In genomic region chr3:48419597-48419996, GRCh38 we compare ENCODE assay signal across 33 cellular contexts. TPM values are rescaled to one million over a fixed set of nuclear protein-coding genes. Genes with fewer than 3 reads are reported as not detected.
"Had no signal": no experiment of that assay in that cellular context is flagged by ENCODE, and none has a peak within 500 bp of the region (broad histone marks: within the 10 kb centered on the region; RNA-seq: fewer than 3 reads in every experiment).

No MANE protein-coding gene starts in this region.

- FAIRE-seq: small intestine had no signal

- H3K27me3 ChIP-seq: heart right ventricle, hepatocyte, neutrophil, sigmoid colon, testis, thyroid gland, transverse colon, upper lobe of left lung, vagina had no signal

- H3K4me3 ChIP-seq: heart right ventricle, hepatocyte, lower lobe of right lung, psoas muscle, sigmoid colon, testis, thyroid gland, transverse colon, upper lobe of left lung, vagina had no signal

- H3K4me2 ChIP-seq: hepatocyte had no signal

- H3K27ac ChIP-seq: heart right ventricle, hepatocyte, lower lobe of right lung, neutrophil, parathyroid adenoma, psoas muscle, sigmoid colon, testis, thyroid gland, transverse colon, upper lobe of left lung, vagina had no signal

- H3K9me3 ChIP-seq: heart right ventricle, lower lobe of right lung, neutrophil, psoas muscle, sigmoid colon, testis, thyroid gland, transverse colon, upper lobe of left lung, vagina had no signal

- H3K36me3 ChIP-seq: neutrophil had no signal

- H3K79me2 ChIP-seq: parathyroid adenoma had no signal

- ATAC-seq: heart right ventricle; left cardiac atrium; left lobe of liver; lower lobe of right lung; naive thymus-derived CD8-positive, alpha-beta T cell; psoas muscle; stimulated activated memory B cell treated with anti-CD40 and anti-IgM and Interleukin-4, amounts not matched to agents 10 μg/mL and 1 μg/mL and 100 μg/mL, for 72 hours; stimulated activated naive CD8-positive, alpha-beta T cell treated with anti-CD3 and anti-CD28 coated beads, Interleukin-15, amount 100 ng/mL, for 72 hours had no signal

- H3K9ac ChIP-seq: parathyroid adenoma had no signal

- H2AFZ ChIP-seq: hepatocyte, parathyroid adenoma had no signal

- H3K4me1 ChIP-seq: lower lobe of right lung, parathyroid adenoma, psoas muscle, upper lobe of left lung had no signal

- DNase-seq: heart right ventricle; islet precursor cell; kidney glomerular epithelial cell; left cardiac atrium; lower lobe of right lung; mammary epithelial cell; mesenchymal stem cell; occipital lobe; sigmoid colon; small intestine; stimulated activated CD4-positive, alpha-beta T cell treated with anti-CD3 and anti-CD28 coated beads, Interleukin-1b, Interleukin-23, amount 100 ng/mL, for 48 hours; stimulated activated CD4-positive, alpha-beta T cell treated with anti-CD3 and anti-CD28 coated beads, Interleukin-2, amount 100 ng/mL, for 48 hours; stimulated activated CD4-positive, alpha-beta T cell treated with anti-CD3 and anti-CD28 coated beads, Interleukin-4, amount 100 ng/mL, for 4 hours; stimulated activated CD8-positive, alpha-beta memory T cell treated with anti-CD3 and anti-CD28 coated beads, Interleukin-4, amount 100 ng/mL, for 48 hours; stimulated activated naive CD4-positive, alpha-beta T cell treated with Interleukin-2 at 50 U/mL for 16 hours; stimulated activated naive CD8-positive, alpha-beta T cell treated with anti-CD3 and anti-CD28 coated beads, Interleukin-15, amount 100 ng/mL, for 72 hours; testis; thyroid gland; transverse colon; upper lobe of left lung had no signal

RNA-seq across cellular contexts. Expression of gene PLXNB1, which starts 10.3 kb away (rescaled TPM):
- polyA plus RNA-seq: naive thymus-derived CD8-positive, alpha-beta T cell had no signal

RNA-seq across cellular contexts. Expression of gene FBXW12, which starts 47.6 kb away (rescaled TPM):
- total RNA-seq: hepatocyte; left cardiac atrium; left lobe of liver; liver; lower lobe of right lung; mammary epithelial cell; mucosa of gallbladder; naive thymus-derived CD8-positive, alpha-beta T cell; osteocyte; posterior vena cava; psoas muscle; sigmoid colon; thyroid gland; transverse colon; upper lobe of left lung; vagina had no signal
- polyA plus RNA-seq: hepatocyte; liver; mammary epithelial cell; naive thymus-derived CD8-positive, alpha-beta T cell; sigmoid colon; small intestine; urinary bladder had no signal
